Comparison of ENCODE assay signal across 12 cellular contexts in the genomic region with DNA sequence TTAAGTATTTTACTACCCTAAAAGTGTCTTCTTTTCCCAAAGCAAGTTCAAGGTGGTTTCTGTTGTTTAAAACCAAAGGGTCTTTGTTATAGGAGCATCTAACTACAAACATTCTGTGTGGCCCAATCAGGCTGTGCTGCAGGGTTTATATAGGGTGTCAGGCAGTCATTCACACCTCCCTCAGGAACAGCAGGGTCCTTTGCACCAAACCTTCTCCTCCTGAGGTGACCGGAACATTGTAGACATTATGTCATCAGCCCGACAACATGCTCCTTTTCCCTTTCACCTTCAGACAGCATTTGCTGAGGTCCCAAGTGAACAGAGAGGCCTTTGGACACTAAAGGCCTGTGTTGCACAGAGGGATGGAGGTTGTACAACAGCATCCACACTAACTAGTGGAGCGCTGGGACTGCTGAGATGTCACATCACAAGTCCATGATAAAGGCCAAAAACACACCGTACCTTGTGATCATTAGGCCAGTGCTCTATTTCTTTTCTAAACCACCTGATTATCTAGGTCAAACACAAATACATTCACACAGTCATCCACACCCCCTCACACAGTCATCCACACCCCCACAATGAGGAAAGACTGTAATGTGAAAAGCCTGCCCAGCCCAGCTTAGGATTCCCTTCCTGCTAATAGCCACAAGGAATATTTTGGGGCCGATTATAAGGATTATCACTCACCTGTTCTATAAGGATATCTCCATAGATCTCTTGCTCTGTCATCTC.
DNase-seq lines count a peak whose midpoint lies in the region; ATAC-seq and TF ChIP-seq lines count a peak whose summit lies in the region.
"Had no signal": no experiment of that assay in that cellular context is flagged by ENCODE, and none has a peak within 500 bp of the region (broad histone marks: within the 10 kb centered on the region; RNA-seq: fewer than 3 reads in every experiment).

No MANE protein-coding gene starts in this region.

- H3K27me3 ChIP-seq in GM23248 (replicated peaks; ENCODE audit: insufficient read depth): no peaks in the 10 kb centered on the region
- H3K27me3 ChIP-seq in endodermal cell (ENCODE audit: control insufficient read depth, insufficient read depth, low read length, poor library complexity, severe bottlenecking): no peaks in the 10 kb centered on the region
- no peaks in the 10 kb centered on the region for H3K27me3 ChIP-seq in right atrium auricular region
- H3K27me3 ChIP-seq in psoas muscle (ENCODE audit: insufficient read depth in 3 of 3, low read length in 2 of 3): no peaks in the 10 kb centered on the region
- H3K27me3 ChIP-seq: BLaER1 treated with 17β-estradiol and CSF1 and Interleukin-3, amounts not matched to agents 10 nM and 100 nM had no signal

- H3K27ac Mint-ChIP-seq in endodermal cell: no peak overlapping the region
- no peak overlapping the region for H3K27ac Mint-ChIP-seq in activated naive CD4-positive, alpha-beta T cell treated with anti-CD3 and anti-CD28 coated beads for 36 hours
- H3K27ac Mint-ChIP-seq: CD4-positive, CD25-positive, alpha-beta regulatory T cell had no signal

- H3K36me3 Mint-ChIP-seq in endodermal cell (ENCODE audit: low read depth): peaks cover 2% of the 10 kb centered on the region
- no peaks in the 10 kb centered on the region for H3K36me3 Mint-ChIP-seq in activated naive CD4-positive, alpha-beta T cell treated with anti-CD3 and anti-CD28 coated beads for 36 hours (ENCODE audit: low read depth)
- H3K36me3 Mint-ChIP-seq: CD4-positive, CD25-positive, alpha-beta regulatory T cell had no signal

- no peaks in the 10 kb centered on the region for H3K27me3 Mint-ChIP-seq in endodermal cell (ENCODE audit: insufficient read depth)
- no peaks in the 10 kb centered on the region for H3K27me3 Mint-ChIP-seq in activated naive CD4-positive, alpha-beta T cell treated with anti-CD3 and anti-CD28 coated beads for 36 hours (ENCODE audit: low read depth)
- H3K27me3 Mint-ChIP-seq: CD4-positive, CD25-positive, alpha-beta regulatory T cell had no signal

- H2AFZ ChIP-seq in GM23248: no peak overlapping the region
- H2AFZ ChIP-seq in OCI-LY7 (ENCODE audit: low read length): no peak overlapping the region

- POLR2A ChIA-PET in OCI-LY7 (lab: Charles Lee): no interaction called here

- ATAC-seq in psoas muscle: peak in 2 of 4 donors; percentile 18 to 51

- no peak overlapping the region for H3K4me2 ChIP-seq in GM23248 (ENCODE audit: unreplicated experiment)
- no peak overlapping the region for H3K4me2 ChIP-seq in OCI-LY7 (ENCODE audit: low read length)
- H3K4me2 ChIP-seq: BLaER1 treated with 17β-estradiol and CSF1 and Interleukin-3, amounts not matched to agents 10 nM and 100 nM had no signal

- H3K27ac ChIP-seq in GM23248 (no peak overlapping the region), endodermal cell (ENCODE audit: low read depth, low read length) (no peak overlapping the region), right atrium auricular region (peak overlapping the region; percentile 58 to 62), psoas muscle (peak overlapping the region; percentile 7), OCI-LY7 (ENCODE audit: low read depth, low read length, poor library complexity, severe bottlenecking) (no peak overlapping the region)
- H3K27ac ChIP-seq: BLaER1 treated with 17β-estradiol and CSF1 and Interleukin-3, amounts not matched to agents 10 nM and 100 nM had no signal

- H3K4me1 ChIP-seq in GM23248 (ENCODE audit: insufficient read depth) (peaks cover 29% of the 10 kb centered on the region), endodermal cell (ENCODE audit: control insufficient read depth, insufficient read depth, low read length) (peaks cover 2% of the 10 kb centered on the region), right atrium auricular region (peaks cover 0 to 37% of the 10 kb centered on the region in 2 donors), psoas muscle (peaks cover 23% of the 10 kb centered on the region), OCI-LY7 (ENCODE audit: insufficient read depth, low read length, poor library complexity, severe bottlenecking) (no peaks in the 10 kb centered on the region)
- H3K4me1 ChIP-seq: BLaER1 treated with 17β-estradiol and CSF1 and Interleukin-3, amounts not matched to agents 10 nM and 100 nM had no signal

- no peaks in the 10 kb centered on the region for H3K9me2 ChIP-seq in GM23248 (ENCODE audit: insufficient read depth)
- no peaks in the 10 kb centered on the region for H3K9me2 ChIP-seq in OCI-LY7 (ENCODE audit: insufficient read depth, low read length)

- intact Hi-C loops in psoas muscle (cut with DNase I) (loop anchor here (10.0 kb wide), 2 partner anchors 67 to 127 kb away; a partner anchor contains a TSS), OCI-LY7 (cut with micrococcal nuclease; ENCODE audit: unreplicated experiment) (no loop called here)
- intact Hi-C loops in activated naive CD4-positive, alpha-beta T cell treated with anti-CD3 and anti-CD28 coated beads for 36 hours (cut with micrococcal nuclease): no loop called here

- peaks cover 22% of the 10 kb centered on the region for H3F3A ChIP-seq in GM23248 (ENCODE audit: insufficient read depth)

- BruUV-seq in OCI-LY7 (replicated peaks; lab: Mats Ljungman, UMichigan): no TSS peak

- H3K9ac ChIP-seq in GM23248: no peak overlapping the region
- no peak overlapping the region for H3K9ac ChIP-seq in endodermal cell (ENCODE audit: extremely low read depth, low read length, poor library complexity, severe bottlenecking)
- H3K9ac ChIP-seq: BLaER1 treated with 17β-estradiol and CSF1 and Interleukin-3, amounts not matched to agents 10 nM and 100 nM had no signal

- no peaks in the 10 kb centered on the region for H3K9me3 Mint-ChIP-seq in endodermal cell
- H3K9me3 Mint-ChIP-seq in activated naive CD4-positive, alpha-beta T cell treated with anti-CD3 and anti-CD28 coated beads for 36 hours: no peaks in the 10 kb centered on the region

- peak; percentile 36 for DNase-seq in GM23248
- peak; percentile 78 for DNase-seq in endodermal cell
- no peak for DNase-seq in right atrium auricular region (ENCODE audit: low spot score)
- no peak for DNase-seq in psoas muscle
- DNase-seq in NCI-H446 (lab: John Stamatoyannopoulos, UW): no peak
- no peak for DNase-seq in activated naive CD4-positive, alpha-beta T cell treated with anti-CD3 and anti-CD28 coated beads for 36 hours
- no peak for DNase-seq in OCI-LY7 (ENCODE audit: low spot score)
- DNase-seq: ACHN; CD4-positive, CD25-positive, alpha-beta regulatory T cell; DMS53; GF-D8 had no signal

- H3K4me3 Mint-ChIP-seq in endodermal cell: no peak overlapping the region
- no peak overlapping the region for H3K4me3 Mint-ChIP-seq in activated naive CD4-positive, alpha-beta T cell treated with anti-CD3 and anti-CD28 coated beads for 36 hours
- H3K4me3 Mint-ChIP-seq: CD4-positive, CD25-positive, alpha-beta regulatory T cell had no signal

- H3K36me3 ChIP-seq in GM23248 (ENCODE audit: low read depth) (no peaks in the 10 kb centered on the region; the same call in 1 of the 2 replicates), endodermal cell (ENCODE audit: control insufficient read depth, insufficient read depth, low read length) (no peaks in the 10 kb centered on the region), right atrium auricular region (no peaks in the 10 kb centered on the region), psoas muscle (ENCODE audit: insufficient read depth in 1 of 2, low read depth in 1 of 2) (no peaks in the 10 kb centered on the region), OCI-LY7 (ENCODE audit: insufficient read depth, low read length) (no peaks in the 10 kb centered on the region)

- H3K79me2 ChIP-seq in GM23248 (ENCODE audit: insufficient read depth): no peaks in the 10 kb centered on the region
- H3K79me2 ChIP-seq in OCI-LY7 (ENCODE audit: insufficient read depth, low read depth, low read length): no peaks in the 10 kb centered on the region

- TF ChIP-seq CTCF in endodermal cell (conservative IDR thresholded peaks at IDR 0.05): no peak
- TF ChIP-seq CTCF in right atrium auricular region (IDR thresholded peaks at IDR 0.05): no peak
- TF ChIP-seq CTCF in psoas muscle (IDR thresholded peaks at IDR 0.05): no peak
- no peak for TF ChIP-seq CTCF in OCI-LY7 (conservative IDR thresholded peaks at IDR 0.05; ENCODE audit: low read length)

- 69 to 73% methylated on average over 5 of the region's 5 CpGs for WGBS in GM23248 (ENCODE audit: low coverage in 1 of 2, low lambda C conversion rate in 2 of 2, missing lambda C conversion rate in 2 of 2), 2 experiments
- WGBS in endodermal cell (ENCODE audit: insufficient coverage in 1 of 2, insufficient read length in 1 of 2), 2 experiments: 69 to 83% methylated on average over 2 to 5 of the region's 5 CpGs
- WGBS in psoas muscle, 3 donors: 56 to 82% (median 68%) methylated on average over 5 of the region's 5 CpGs

- H4K20me1 ChIP-seq in GM23248 (ENCODE audit: insufficient read depth) (no peaks in the 10 kb centered on the region), OCI-LY7 (ENCODE audit: insufficient read depth, low read length) (no peaks in the 10 kb centered on the region)
- H4K20me1 ChIP-seq: BLaER1 treated with 17β-estradiol and CSF1 and Interleukin-3, amounts not matched to agents 10 nM and 100 nM had no signal

- CTCF ChIA-PET in activated naive CD4-positive, alpha-beta T cell treated with anti-CD3 and anti-CD28 coated beads for 36 hours (lab: Charles Lee): no interaction called here
- CTCF ChIA-PET in OCI-LY7 (lab: Charles Lee; ENCODE audit: unreplicated experiment): no interaction called here

- in situ Hi-C loops in GM23248 (cut with MboI): no loop called here

- H3K4me3 ChIP-seq in GM23248 (no peak overlapping the region), endodermal cell (ENCODE audit: low read length) (no peak overlapping the region), right atrium auricular region (no peak overlapping the region), psoas muscle (no peak overlapping the region), OCI-LY7 (ENCODE audit: low read depth, low read length, poor library complexity, severe bottlenecking) (no peak overlapping the region)
- H3K4me3 ChIP-seq: BLaER1 treated with 17β-estradiol and CSF1 and Interleukin-3, amounts not matched to agents 10 nM and 100 nM had no signal

- no peaks in the 10 kb centered on the region for H3K9me3 ChIP-seq in GM23248 (ENCODE audit: low read depth)
- no peaks in the 10 kb centered on the region for H3K9me3 ChIP-seq in endodermal cell (ENCODE audit: control insufficient read depth, low read length)
- H3K9me3 ChIP-seq in right atrium auricular region: no peaks in the 10 kb centered on the region
- H3K9me3 ChIP-seq in psoas muscle: no peaks in the 10 kb centered on the region
- H3K9me3 ChIP-seq in OCI-LY7 (ENCODE audit: low read length): no peaks in the 10 kb centered on the region

- peaks cover 30% of the 10 kb centered on the region for H3K4me1 Mint-ChIP-seq in endodermal cell
- no peaks in the 10 kb centered on the region for H3K4me1 Mint-ChIP-seq in activated naive CD4-positive, alpha-beta T cell treated with anti-CD3 and anti-CD28 coated beads for 36 hours (ENCODE audit: low read depth)
- H3K4me1 Mint-ChIP-seq: CD4-positive, CD25-positive, alpha-beta regulatory T cell had no signal

Comparison
In these comparisons a context has a peak if more than half of its experiments do, and no peak if none do; other contexts are left out.
1. DNase-seq: peak in GM23248 (single experiment) and endodermal cell (single experiment); none in right atrium auricular region (single experiment), psoas muscle (0 of 2), NCI-H446 (0 of 2), activated naive CD4-positive, alpha-beta T cell treated with anti-CD3 and anti-CD28 coated beads for 36 hours (single experiment) and OCI-LY7 (single experiment).
2. H3K27ac ChIP-seq: peak in right atrium auricular region (2 of 2) and psoas muscle (single experiment); none in GM23248 (single experiment), endodermal cell (single experiment) and OCI-LY7 (single experiment).
3. intact Hi-C loops: an anchor here in psoas muscle (10.0 kb wide); none called in activated naive CD4-positive, alpha-beta T cell treated with anti-CD3 and anti-CD28 coated beads for 36 hours and OCI-LY7.